Comparison of ENCODE assay signal across 19 cellular contexts in the genomic region with DNA sequence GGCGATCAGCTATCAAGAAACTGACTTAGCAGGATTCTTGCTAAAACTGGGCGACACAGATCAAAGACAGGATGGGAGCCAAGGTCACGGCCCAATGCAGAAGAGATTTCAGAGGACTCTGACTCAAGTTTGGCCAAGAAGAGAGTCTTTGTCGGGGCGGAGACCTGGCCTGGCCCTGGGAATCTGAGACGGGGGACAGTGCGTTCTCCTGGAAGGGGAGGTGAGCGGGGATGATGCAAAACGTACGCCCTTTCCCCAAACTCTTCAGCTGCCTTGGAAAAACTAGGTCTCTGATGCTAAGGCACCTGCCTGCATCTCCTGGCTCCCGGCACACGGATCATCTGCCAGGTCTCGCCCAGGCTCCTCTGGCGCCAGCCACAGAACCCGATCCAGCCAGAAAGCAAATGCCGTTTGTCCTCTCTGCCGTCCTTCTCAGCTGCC. TPM values are rescaled to one million over a fixed set of nuclear protein-coding genes. Genes with fewer than 3 reads are reported as not detected.
"Had no signal": no experiment of that assay in that cellular context is flagged by ENCODE, and none has a peak within 500 bp of the region (broad histone marks: within the 10 kb centered on the region; RNA-seq: fewer than 3 reads in every experiment).

No MANE protein-coding gene starts in this region.

- ATAC-seq: activated CD4-positive, alpha-beta T cell treated with anti-CD3 and anti-CD28 coated beads for 36 hours; activated CD8-positive, alpha-beta T cell treated with anti-CD3 and anti-CD28 coated beads for 36 hours; naive thymus-derived CD8-positive, alpha-beta T cell had no signal

- H3K27me3 ChIP-seq: cardiac muscle cell, stomach, tibial artery had no signal

- H3K9me3 ChIP-seq: stomach, tibial artery had no signal

- H3K27ac Mint-ChIP-seq: activated CD4-positive, alpha-beta T cell treated with anti-CD3 and anti-CD28 coated beads for 36 hours; activated CD8-positive, alpha-beta T cell treated with anti-CD3 and anti-CD28 coated beads for 36 hours had no signal

- H3K4me1 Mint-ChIP-seq: activated CD4-positive, alpha-beta T cell treated with anti-CD3 and anti-CD28 coated beads for 36 hours had no signal

- DNase-seq: activated CD4-positive, alpha-beta T cell treated with anti-CD3 and anti-CD28 coated beads for 36 hours; activated CD8-positive, alpha-beta memory T cell treated with anti-CD3 and anti-CD28 coated beads, Interleukin-2, amount 50 U/mL, for 4 hours; activated CD8-positive, alpha-beta T cell treated with anti-CD3 and anti-CD28 coated beads for 36 hours; effector CD8-positive, alpha-beta T cell; naive thymus-derived CD8-positive, alpha-beta T cell; stomach; T-helper 1 cell; tibial artery had no signal

- H3K4me3 ChIP-seq: cardiac muscle cell, coronary artery, lung, skin epidermis, stomach, tibial artery had no signal

- H3K4me3 Mint-ChIP-seq: activated CD4-positive, alpha-beta T cell treated with anti-CD3 and anti-CD28 coated beads for 36 hours; activated CD8-positive, alpha-beta T cell treated with anti-CD3 and anti-CD28 coated beads for 36 hours; naive thymus-derived CD8-positive, alpha-beta T cell had no signal

- H3K27ac ChIP-seq: cardiac muscle cell, coronary artery, skin epidermis, stomach, tibial artery, VCaP had no signal

- H3K9me3 Mint-ChIP-seq: activated CD8-positive, alpha-beta T cell treated with anti-CD3 and anti-CD28 coated beads for 36 hours; naive thymus-derived CD8-positive, alpha-beta T cell had no signal

- H3K36me3 ChIP-seq: cardiac muscle cell, stomach, tibial artery had no signal

- H3K27me3 Mint-ChIP-seq: activated CD4-positive, alpha-beta T cell treated with anti-CD3 and anti-CD28 coated beads for 36 hours; activated CD8-positive, alpha-beta T cell treated with anti-CD3 and anti-CD28 coated beads for 36 hours; naive thymus-derived CD8-positive, alpha-beta T cell had no signal

RNA-seq across cellular contexts. Expression of a gene that starts 18.8 kb away (rescaled TPM):
- total RNA-seq: activated CD4-positive, alpha-beta T cell treated with anti-CD3 and anti-CD28 coated beads for 36 hours; activated CD8-positive, alpha-beta T cell treated with anti-CD3 and anti-CD28 coated beads for 36 hours; mononuclear cell; naive thymus-derived CD8-positive, alpha-beta T cell; stomach had no signal
- polyA plus RNA-seq: fibroblast of lung had no signal

RNA-seq across cellular contexts. Expression of a gene that starts 31.0 kb away (rescaled TPM):
- total RNA-seq: activated CD4-positive, alpha-beta T cell treated with anti-CD3 and anti-CD28 coated beads for 36 hours; activated CD8-positive, alpha-beta T cell treated with anti-CD3 and anti-CD28 coated beads for 36 hours; astrocyte; cardiac muscle cell; fibroblast of lung; frontal cortex; lung; mononuclear cell; naive thymus-derived CD8-positive, alpha-beta T cell; omental fat pad; renal cortical epithelial cell had no signal
- polyA plus RNA-seq: fibroblast of lung; lung; naive thymus-derived CD8-positive, alpha-beta T cell; stomach had no signal

RNA-seq across cellular contexts. Expression of a gene that starts 35.7 kb away (rescaled TPM):
- total RNA-seq: fibroblast of lung, frontal cortex, stomach had no signal
- polyA plus RNA-seq: fibroblast of lung; naive thymus-derived CD8-positive, alpha-beta T cell; stomach had no signal
